ENCODE assay signal across 34 cellular contexts in genomic region chr3:152683521-152683999, GRCh38.
"Had no signal": no experiment of that assay in that cellular context is flagged by ENCODE, and none has a peak within 500 bp of the region (broad histone marks: within the 10 kb centered on the region; RNA-seq: fewer than 3 reads in every experiment).

No MANE protein-coding gene starts in this region.

- H3K27me3 ChIP-seq: adrenal gland, body of pancreas, brain microvascular endothelial cell, cardiac muscle cell had no signal

- H3K27ac Mint-ChIP-seq: activated CD4-positive, alpha-beta memory T cell treated with anti-CD3 and anti-CD28 coated beads for 36 hours; activated CD4-positive, alpha-beta T cell treated with anti-CD3 and anti-CD28 coated beads, Interleukin-2, amount 10 ng/mL, durations not matched to agents 24 days and 14 days; activated CD8-positive, alpha-beta T cell treated with anti-CD3 and anti-CD28 coated beads for 36 hours; activated naive CD4-positive, alpha-beta T cell treated with anti-CD3 and anti-CD28 coated beads for 36 hours; activated naive CD4-positive, alpha-beta T cell treated with anti-CD3 and anti-CD28 coated beads, Interleukin-2, amount 50 U/mL, for 72 hours; activated naive CD8-positive, alpha-beta T cell treated with anti-CD3 and anti-CD28 coated beads for 36 hours; activated T-cell treated with anti-CD3 and anti-CD28 coated beads, Interleukin-2, amount 50 U/mL, for 72 hours; activated T-helper 1 cell treated with anti-CD3 and anti-CD28 coated beads, Interleukin-12 subunit alpha, Interleukin-12 subunit beta, Interleukin-2, Interleukin-4 antibody, amounts not matched to agents 30 ng/mL and 10 ng/mL and 1 ng/mL, durations not matched to agents 14 hours and 24 hours and 36 hours; activated T-helper 17 cell treated with anti-CD3 and anti-CD28 coated beads, Interleukin-2, amount 50 U/mL, for 72 hours; T-cell; T-helper 17 cell had no signal

- H3K4me1 ChIP-seq: adrenal gland, body of pancreas had no signal

- DNase-seq: activated B cell treated with CpG ODN at 0.5 μM for 24 hours; activated CD4-positive, alpha-beta memory T cell treated with anti-CD3 and anti-CD28 coated beads for 36 hours; activated CD4-positive, alpha-beta T cell treated with anti-CD3 and anti-CD28 coated beads for 4 hours; activated CD4-positive, alpha-beta T cell treated with anti-CD3 and anti-CD28 coated beads, Interleukin-2, amount 10 ng/mL, durations not matched to agents 24 days and 14 days; activated CD4-positive, alpha-beta T cell treated with anti-CD3 and anti-CD28 coated beads, Interleukin-2, amount 50 U/mL, for 1 hour; activated CD4-positive, alpha-beta T cell treated with anti-CD3 and anti-CD28 coated beads, Interleukin-2, amount 50 U/mL, for 4 hours; activated CD4-positive, CD25-positive, alpha-beta regulatory T cell treated with anti-CD3 and anti-CD28 coated beads, Interleukin-2, amount 50 U/mL, for 72 hours; activated CD8-positive, alpha-beta memory T cell treated with anti-CD3 and anti-CD28 coated beads, Interleukin-2, amount 50 U/mL, for 4 hours; activated CD8-positive, alpha-beta T cell treated with anti-CD3 and anti-CD28 coated beads for 36 hours; activated effector memory CD4-positive, alpha-beta T cell treated with anti-CD3 and anti-CD28 coated beads, Interleukin-2, amount 50 U/mL, for 16 hours; activated gamma-delta T cell treated with Interleukin-2 at 50 U/mL for 16 hours; activated naive CD4-positive, alpha-beta T cell; activated naive CD4-positive, alpha-beta T cell treated with anti-CD3 and anti-CD28 coated beads for 36 hours; activated naive CD4-positive, alpha-beta T cell treated with anti-CD3 and anti-CD28 coated beads, Interleukin-2, amount 50 U/mL, for 16 hours; activated naive CD8-positive, alpha-beta T cell treated with anti-CD3 and anti-CD28 coated beads for 36 hours; activated T-cell treated with anti-CD3 and anti-CD28 coated beads for 4 hours; activated T-cell treated with anti-CD3 and anti-CD28 coated beads, Interleukin-2, amount 50 U/mL, for 1 hour; activated T-cell treated with anti-CD3 and anti-CD28 coated beads, Interleukin-2, amount 50 U/mL, for 4 hours; activated T-cell treated with anti-CD3 and anti-CD28 coated beads, Interleukin-2, amount 50 U/mL, for 72 hours; adrenal gland; amniotic stem cell; aorta; body of pancreas; brain microvascular endothelial cell; caudate nucleus; cerebellar nuclear complex; T-cell; T-helper 17 cell had no signal

- H3K36me3 ChIP-seq: adrenal gland, brain microvascular endothelial cell, cardiac muscle cell had no signal

- H3K27me3 Mint-ChIP-seq: activated CD4-positive, alpha-beta memory T cell treated with anti-CD3 and anti-CD28 coated beads for 36 hours; activated CD4-positive, alpha-beta T cell treated with anti-CD3 and anti-CD28 coated beads, Interleukin-2, amount 10 ng/mL, durations not matched to agents 24 days and 14 days; activated CD8-positive, alpha-beta T cell treated with anti-CD3 and anti-CD28 coated beads for 36 hours; central memory CD8-positive, alpha-beta T cell had no signal

- ATAC-seq: activated CD8-positive, alpha-beta T cell treated with anti-CD3 and anti-CD28 coated beads for 36 hours; activated naive CD4-positive, alpha-beta T cell treated with anti-CD3 and anti-CD28 coated beads, Interleukin-2, amount 50 U/mL, for 72 hours; activated T-cell treated with anti-CD3 and anti-CD28 coated beads, Interleukin-2, amount 50 U/mL, for 4 hours; activated T-cell treated with anti-CD3 and anti-CD28 coated beads, Interleukin-2, amount 50 U/mL, for 72 hours; activated T-helper 17 cell treated with anti-CD3 and anti-CD28 coated beads, Interleukin-2, amount 50 U/mL, for 72 hours; body of pancreas; T-cell; T-helper 17 cell had no signal

- H3K4me1 Mint-ChIP-seq: activated B cell treated with CpG ODN at 0.5 μM for 24 hours; activated CD4-positive, alpha-beta T cell treated with anti-CD3 and anti-CD28 coated beads, Interleukin-2, amount 10 ng/mL, durations not matched to agents 24 days and 14 days; activated naive CD8-positive, alpha-beta T cell treated with anti-CD3 and anti-CD28 coated beads for 36 hours; activated T-helper 17 cell treated with anti-CD3 and anti-CD28 coated beads, Interleukin-2, amount 50 U/mL, for 72 hours; central memory CD8-positive, alpha-beta T cell; T-cell; T-helper 17 cell had no signal

- H3K4me3 ChIP-seq: adrenal gland, body of pancreas, cardiac muscle cell had no signal

- H3K27ac ChIP-seq: adrenal gland, body of pancreas, brain microvascular endothelial cell, cardiac muscle cell, VCaP had no signal

- H3K4me3 Mint-ChIP-seq: activated B cell treated with CpG ODN at 0.5 μM for 24 hours; activated CD4-positive, alpha-beta memory T cell treated with anti-CD3 and anti-CD28 coated beads for 36 hours; activated CD4-positive, alpha-beta T cell treated with anti-CD3 and anti-CD28 coated beads, Interleukin-2, amount 10 ng/mL, durations not matched to agents 24 days and 14 days; activated CD8-positive, alpha-beta T cell treated with anti-CD3 and anti-CD28 coated beads for 36 hours; activated naive CD4-positive, alpha-beta T cell treated with anti-CD3 and anti-CD28 coated beads for 36 hours; activated naive CD8-positive, alpha-beta T cell treated with anti-CD3 and anti-CD28 coated beads for 36 hours; activated T-cell treated with anti-CD3 and anti-CD28 coated beads, Interleukin-2, amount 50 U/mL, for 4 hours; activated T-cell treated with anti-CD3 and anti-CD28 coated beads, Interleukin-2, amount 50 U/mL, for 72 hours; activated T-helper 1 cell treated with anti-CD3 and anti-CD28 coated beads, Interleukin-12 subunit alpha, Interleukin-12 subunit beta, Interleukin-2, Interleukin-4 antibody, amounts not matched to agents 30 ng/mL and 10 ng/mL and 1 ng/mL, durations not matched to agents 14 hours and 24 hours and 36 hours; activated T-helper 17 cell treated with anti-CD3 and anti-CD28 coated beads, Interleukin-2, amount 50 U/mL, for 72 hours; central memory CD8-positive, alpha-beta T cell; T-cell; T-helper 17 cell had no signal

- H3K9me3 Mint-ChIP-seq: activated B cell treated with CpG ODN at 0.5 μM for 24 hours; activated CD4-positive, alpha-beta memory T cell treated with anti-CD3 and anti-CD28 coated beads for 36 hours; activated CD4-positive, alpha-beta T cell treated with anti-CD3 and anti-CD28 coated beads, Interleukin-2, amount 10 ng/mL, durations not matched to agents 24 days and 14 days; activated CD8-positive, alpha-beta T cell treated with anti-CD3 and anti-CD28 coated beads for 36 hours; activated naive CD4-positive, alpha-beta T cell treated with anti-CD3 and anti-CD28 coated beads for 36 hours; activated naive CD4-positive, alpha-beta T cell treated with anti-CD3 and anti-CD28 coated beads, Interleukin-2, amount 50 U/mL, for 72 hours; activated naive CD8-positive, alpha-beta T cell treated with anti-CD3 and anti-CD28 coated beads for 36 hours; activated T-cell treated with anti-CD3 and anti-CD28 coated beads, Interleukin-2, amount 50 U/mL, for 4 hours; activated T-cell treated with anti-CD3 and anti-CD28 coated beads, Interleukin-2, amount 50 U/mL, for 72 hours; activated T-helper 1 cell treated with anti-CD3 and anti-CD28 coated beads, Interleukin-12 subunit alpha, Interleukin-12 subunit beta, Interleukin-2, Interleukin-4 antibody, amounts not matched to agents 30 ng/mL and 10 ng/mL and 1 ng/mL, durations not matched to agents 14 hours and 24 hours and 36 hours; central memory CD8-positive, alpha-beta T cell; T-cell had no signal

- H3K36me3 Mint-ChIP-seq: activated CD4-positive, alpha-beta memory T cell treated with anti-CD3 and anti-CD28 coated beads for 36 hours; activated naive CD4-positive, alpha-beta T cell treated with anti-CD3 and anti-CD28 coated beads, Interleukin-2, amount 50 U/mL, for 72 hours; activated naive CD8-positive, alpha-beta T cell treated with anti-CD3 and anti-CD28 coated beads for 36 hours; T-cell had no signal

- H3K9me3 ChIP-seq: adrenal gland, body of pancreas had no signal
